1 cellular context compared by ENCODE assay signal in the genomic region with DNA sequence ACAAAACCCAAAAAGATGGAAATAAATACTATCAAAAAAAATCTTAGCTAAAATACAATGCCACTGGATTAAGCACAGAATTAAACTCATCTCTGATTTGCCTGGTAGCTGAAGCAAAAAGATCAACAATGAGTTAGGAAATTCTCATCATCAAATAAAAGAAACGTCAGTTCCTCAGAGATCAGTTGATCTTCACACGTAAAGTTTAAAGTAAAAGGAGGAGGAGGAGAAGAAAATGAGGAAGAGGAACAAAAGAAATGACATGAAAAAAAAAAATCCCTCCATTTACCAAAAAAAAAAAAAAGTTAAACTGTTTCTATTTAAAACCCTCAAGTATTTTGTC.
TF ChIP-seq lines count a peak whose summit lies in the region.

No MANE protein-coding gene starts in this region.

TF ChIP-seq in GM23338, 12 proteins besides CTCF, POLR2A, EP300 and RAD21 (continued from another document):
- no peak for TF ChIP-seq ZNF462 (CRISPR knock-in tag; IDR thresholded peaks at IDR 0.05)
